Comparison of ENCODE assay signal across 1 cellular context in the genomic region with DNA sequence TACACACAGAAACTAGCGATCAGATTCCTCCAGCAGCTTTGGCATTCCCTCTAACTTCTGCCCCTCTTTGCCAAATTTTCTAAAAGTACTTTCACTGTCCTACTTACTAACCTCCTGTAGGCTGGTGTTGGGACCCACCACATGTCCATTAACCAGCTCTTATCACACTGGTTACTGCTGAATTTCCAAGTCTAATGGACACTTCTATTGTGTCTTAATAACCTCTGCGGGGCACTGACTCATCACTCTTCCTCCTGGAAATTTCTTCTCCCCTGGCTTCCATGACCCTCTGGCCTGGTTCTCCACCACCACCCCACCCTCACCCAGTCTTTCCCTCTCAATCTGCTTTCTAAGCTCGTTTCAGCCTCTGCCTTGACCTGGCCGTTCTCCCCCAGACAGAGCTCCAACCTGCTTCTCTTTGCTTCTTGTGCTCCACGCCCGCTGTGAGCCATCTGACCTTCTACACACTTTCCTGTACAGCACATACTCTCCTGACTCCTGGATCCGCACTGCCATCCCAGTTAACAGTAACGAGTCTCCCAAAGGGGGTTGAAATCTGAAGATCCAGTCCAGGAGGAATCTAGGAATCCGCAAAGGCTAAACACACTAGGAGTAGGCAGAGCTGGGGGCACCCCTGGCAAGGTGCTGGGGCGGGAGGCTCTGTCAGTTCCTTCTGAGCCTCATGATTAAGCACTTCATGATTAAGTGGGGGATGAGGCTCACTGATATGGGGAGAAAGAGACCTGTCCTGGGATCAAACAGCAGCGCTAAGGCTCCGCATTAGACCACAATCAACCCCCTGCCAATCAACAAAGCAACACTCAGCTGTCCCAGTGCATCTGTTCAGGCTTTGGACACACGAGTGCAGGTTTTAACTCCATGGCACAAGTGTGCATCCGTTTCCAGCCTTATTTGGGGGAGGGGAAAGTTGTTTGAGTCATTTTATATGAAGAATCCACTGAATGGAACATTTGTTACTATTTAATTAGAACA.
TF ChIP-seq lines count a peak whose summit lies in the region.

No MANE protein-coding gene starts in this region.

TF ChIP-seq in IMR-90, 13 proteins besides CTCF, POLR2A, EP300 and RAD21:
- TF ChIP-seq SMC3 (IDR thresholded peaks at IDR 0.05; ENCODE audit: low read depth, low read length) (no peak), RFX5 (IDR thresholded peaks at IDR 0.05; ENCODE audit: low read depth, low read length) (no peak), CEBPB (IDR thresholded peaks at IDR 0.05; ENCODE audit: low read depth, low read length) (no peak), MXI1 (IDR thresholded peaks at IDR 0.05; ENCODE audit: borderline replicate concordance, low read depth, low read length) (no peak), FOS (IDR thresholded peaks at IDR 0.05; ENCODE audit: low read depth, low read length) (no peak), MAZ (IDR thresholded peaks at IDR 0.05; ENCODE audit: borderline replicate concordance, low read depth, low read length) (no peak), NFE2L2 (IDR thresholded peaks at IDR 0.05; ENCODE audit: low read depth, low read length) (no peak), BHLHE40 (IDR thresholded peaks at IDR 0.05; ENCODE audit: low read depth, low read length) (no peak), CHD1 (IDR thresholded peaks at IDR 0.05; ENCODE audit: low read depth, low read length) (no peak), RCOR1 (IDR thresholded peaks at IDR 0.05; ENCODE audit: insufficient replicate concordance, low read length) (no peak), MAFK (IDR thresholded peaks at IDR 0.05; ENCODE audit: low read depth, low read length) (no peak)
- TF ChIP-seq, protein P1, sequence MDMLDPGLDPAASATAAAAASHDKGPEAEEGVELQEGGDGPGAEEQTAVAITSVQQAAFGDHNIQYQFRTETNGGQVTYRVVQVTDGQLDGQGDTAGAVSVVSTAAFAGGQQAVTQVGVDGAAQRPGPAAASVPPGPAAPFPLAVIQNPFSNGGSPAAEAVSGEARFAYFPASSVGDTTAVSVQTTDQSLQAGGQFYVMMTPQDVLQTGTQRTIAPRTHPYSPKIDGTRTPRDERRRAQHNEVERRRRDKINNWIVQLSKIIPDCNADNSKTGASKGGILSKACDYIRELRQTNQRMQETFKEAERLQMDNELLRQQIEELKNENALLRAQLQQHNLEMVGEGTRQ (IDR thresholded peaks at IDR 0.05; ENCODE audit: low read depth, low read length), result no peak
- TF ChIP-seq, protein P2, sequence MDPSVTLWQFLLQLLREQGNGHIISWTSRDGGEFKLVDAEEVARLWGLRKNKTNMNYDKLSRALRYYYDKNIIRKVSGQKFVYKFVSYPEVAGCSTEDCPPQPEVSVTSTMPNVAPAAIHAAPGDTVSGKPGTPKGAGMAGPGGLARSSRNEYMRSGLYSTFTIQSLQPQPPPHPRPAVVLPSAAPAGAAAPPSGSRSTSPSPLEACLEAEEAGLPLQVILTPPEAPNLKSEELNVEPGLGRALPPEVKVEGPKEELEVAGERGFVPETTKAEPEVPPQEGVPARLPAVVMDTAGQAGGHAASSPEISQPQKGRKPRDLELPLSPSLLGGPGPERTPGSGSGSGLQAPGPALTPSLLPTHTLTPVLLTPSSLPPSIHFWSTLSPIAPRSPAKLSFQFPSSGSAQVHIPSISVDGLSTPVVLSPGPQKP (IDR thresholded peaks at IDR 0.05; ENCODE audit: borderline replicate concordance, low read depth, low read length), result no peak
